Comparison of ENCODE assay signal across 8 cellular contexts in genomic region chr20:37192137-37192854, GRCh38. TPM values are rescaled to one million over a fixed set of nuclear protein-coding genes. Genes with fewer than 3 reads are reported as not detected.
DNase-seq lines count a peak whose midpoint lies in the region; ATAC-seq and TF ChIP-seq lines count a peak whose summit lies in the region.

No MANE protein-coding gene starts in this region.

- POLR2A ChIA-PET in AG04449 (lab: Yijun Ruan, JAX) = interaction anchor here (0.6 kb wide), 1 partner anchor 496 kb away, joined by 3 read pairs; no protein-coding TSS in a partner anchor

- TF ChIP-seq POLR2A in adrenal gland (IDR thresholded peaks at IDR 0.05) = no peak

- H3K4me1 ChIP-seq in adrenal gland (replicated peaks in 1 of 2) (peaks cover 0 to 31% of the 10 kb centered on the region in 2 donors), heart right ventricle (peaks cover 3 to 58% (median 48%) of the 10 kb centered on the region in 9 donors)

- WGBS in adrenal gland, 4 donors = 34 to 38% (median 36%) methylated on average over 4 to 5 of the region's 5 CpGs
- WGBS in heart right ventricle, 2 donors = 34 to 38% methylated on average over 5 of the region's 5 CpGs

- TF ChIP-seq CTCF in AG04449 (IDR thresholded peaks at IDR 0.05; ENCODE audit: insufficient read depth, low read length, missing control alignments) = peak; percentile 97
- TF ChIP-seq CTCF in adrenal gland (IDR thresholded peaks at IDR 0.05) = peak; percentile 82 to 94 (median 83)
- peak; percentile 87 to 97 (median 90) for TF ChIP-seq CTCF in heart right ventricle (IDR thresholded peaks at IDR 0.05)

- H3K4me3 ChIP-seq in AG04449 (ENCODE audit: low read depth, low read length) (no peak overlapping the region), adrenal gland (no peak overlapping the region), heart right ventricle (no peak overlapping the region)

- no peak overlapping the region for H3K27ac ChIP-seq in adrenal gland
- H3K27ac ChIP-seq in heart right ventricle = peak overlapping the region in 2 of 10 donors; percentile 7 to 14

- DNase-seq in AG04449 (ENCODE audit: low read depth, low spot score) (peak; percentile 38), NCI-H146 (lab: John Stamatoyannopoulos, UW) (peak; percentile 61), adrenal gland (peak; percentile 87 to 96 (median 91)), heart right ventricle (peak; percentile 82 to 90), retina (peak; percentile 85)

- intact Hi-C loops in adrenal gland (cut with DNase I) = loop anchor here (10.0 kb wide), 2 partner anchors 193 to 203 kb away; no protein-coding TSS in a partner anchor
- intact Hi-C loops in heart right ventricle (cut with DNase I) = loop anchor here in 3 of 10 donors (2.0 to 10.0 kb wide), 2 partner anchors 193 to 343 kb away; no protein-coding TSS in a partner anchor

- no peaks in the 10 kb centered on the region for H3K9me3 Mint-ChIP-seq in T-helper 1 cell treated with Interleukin-12 subunit alpha and Interleukin-12 subunit beta and Interleukin-4 antibody, amounts not matched to agents 30 μg/mL and 1 μg/mL, for 36 hours

- peaks cover 35% of the 10 kb centered on the region for H3K36me3 Mint-ChIP-seq in T-helper 1 cell treated with Interleukin-12 subunit alpha and Interleukin-12 subunit beta and Interleukin-4 antibody, amounts not matched to agents 30 μg/mL and 1 μg/mL, for 36 hours (ENCODE audit: low read depth)

- CTCF ChIA-PET in AG04449 (lab: Yijun Ruan, JAX) = interaction anchor here (0.5 to 13.5 kb wide), 29 partner anchors 10 to 372 kb away, joined by 3 to 227 read pairs (median 6); partner anchors contain the start of genes BLCAP, MANBAL, MROH8 and RPN2

- H3K27ac Mint-ChIP-seq in T-helper 1 cell treated with Interleukin-12 subunit alpha and Interleukin-12 subunit beta and Interleukin-4 antibody, amounts not matched to agents 30 μg/mL and 1 μg/mL, for 36 hours = peak overlapping the region; percentile 2

- no peaks in the 10 kb centered on the region for H3K27me3 ChIP-seq in adrenal gland
- H3K27me3 ChIP-seq in heart right ventricle = no peaks in the 10 kb centered on the region

- ATAC-seq in GM18909 (IDR thresholded peaks at IDR 0.05; ENCODE audit: poor library complexity, unreplicated experiment) (peak; percentile 52), heart right ventricle (peak; percentile 81 to 96 (median 90)), HG03457 (IDR thresholded peaks at IDR 0.05; ENCODE audit: unreplicated experiment) (no peak)

- no peaks in the 10 kb centered on the region for H3K9me3 ChIP-seq in adrenal gland (replicated peaks in 1 of 3)
- no peaks in the 10 kb centered on the region for H3K9me3 ChIP-seq in heart right ventricle

- H3K4me1 Mint-ChIP-seq in T-helper 1 cell treated with Interleukin-12 subunit alpha and Interleukin-12 subunit beta and Interleukin-4 antibody, amounts not matched to agents 30 μg/mL and 1 μg/mL, for 36 hours (ENCODE audit: low read depth) = peaks cover 58% of the 10 kb centered on the region

- H3K36me3 ChIP-seq in adrenal gland (replicated peaks in 1 of 2) (peaks cover 0 to 11% of the 10 kb centered on the region in 2 donors), heart right ventricle (peaks cover 0 to 52% (median 0%) of the 10 kb centered on the region in 9 donors)

- no peaks in the 10 kb centered on the region for H3K27me3 Mint-ChIP-seq in T-helper 1 cell treated with Interleukin-12 subunit alpha and Interleukin-12 subunit beta and Interleukin-4 antibody, amounts not matched to agents 30 μg/mL and 1 μg/mL, for 36 hours (ENCODE audit: low read depth)

- no peak overlapping the region for H3K4me3 Mint-ChIP-seq in T-helper 1 cell treated with Interleukin-12 subunit alpha and Interleukin-12 subunit beta and Interleukin-4 antibody, amounts not matched to agents 30 μg/mL and 1 μg/mL, for 36 hours

RNA-seq across cellular contexts. Expression of gene MROH8, which starts 12.9 kb away (rescaled TPM):
- total RNA-seq in adrenal gland (1 to 10 TPM; 1.3 to 6.5 (median 3.5) TPM), heart right ventricle (1 to 10 TPM; 5.1 to 10.0 (median 6.5) TPM)
- polyA plus RNA-seq in adrenal gland (10 to 100 TPM in 1 of 3 donors, 1 to 10 TPM in 2; 4.4 to 13.8 (median 6.6) TPM), heart right ventricle (1 to 10 TPM; 1.8 to 5.9 TPM)

RNA-seq across cellular contexts. Expression of gene RPN2, which starts 13.2 kb away (rescaled TPM):
- total RNA-seq in adrenal gland (100 to 1,000 TPM; 165 to 340 (median 224) TPM), heart right ventricle (100 to 1,000 TPM in 4 of 10 donors, 10 to 100 TPM in 6; 75.4 to 163 (median 95.2) TPM)
- polyA plus RNA-seq in adrenal gland (100 to 1,000 TPM in 1 of 3 donors, 10 to 100 TPM in 2; 35.7 to 403 (median 73.2) TPM), heart right ventricle (100 to 1,000 TPM in 1 of 2 donors, 10 to 100 TPM in 1; 30.9 to 166 TPM)

Comparison
In these comparisons a context has a peak if more than half of its experiments do, and no peak if none do; other contexts are left out.
1. DNase-seq: peak in every context shown above with its lines; median percentile 91 in adrenal gland; 86 in heart right ventricle; 85 in retina; 61 in NCI-H146; 38 in AG04449.